In the genomic region with DNA sequence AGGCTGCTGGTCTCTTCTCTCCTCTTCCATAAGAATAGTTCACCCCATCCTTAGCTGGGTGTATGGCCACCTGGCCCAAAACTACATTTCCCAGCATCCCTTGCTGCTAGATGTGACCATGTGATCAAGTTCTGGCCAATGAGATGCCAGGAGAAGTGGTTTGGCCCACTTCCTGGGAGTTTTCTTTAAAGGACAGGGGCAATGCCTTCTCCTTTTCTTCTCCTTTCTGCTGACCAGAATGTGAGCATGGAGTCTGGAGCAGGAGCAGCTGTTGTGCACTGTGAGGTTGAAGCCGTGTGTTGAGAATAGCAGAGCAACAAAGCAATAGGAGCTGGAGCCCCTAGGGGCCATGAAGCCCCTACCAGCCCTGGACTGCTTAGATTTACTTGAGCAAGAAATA, we compare ENCODE assay signal across 8 cellular contexts. TPM values are rescaled to one million over a fixed set of nuclear protein-coding genes. Genes with fewer than 3 reads are reported as not detected.
DNase-seq lines count a peak whose midpoint lies in the region; ATAC-seq and TF ChIP-seq lines count a peak whose summit lies in the region.

No MANE protein-coding gene starts in this region.

- DNase-seq in PC-9 (peak; percentile 63 to 65), germinal center (ENCODE audit: low spot score) (peak; percentile 86), osteocyte (ENCODE audit: extremely low spot score, unreplicated experiment) (no peak), NCI-H2107 treated with DMSO at 0.1 percent for 48 hours (lab: John Stamatoyannopoulos, UW; ENCODE audit: unreplicated experiment) (no peak)
- DNase-seq in activated effector memory CD4-positive, alpha-beta T cell treated with Interleukin-2 at 50 U/mL for 16 hours, result peak; percentile 41

- H2AFZ ChIP-seq in PC-9, result peak overlapping the region; percentile 25; the same call in 1 of the 2 replicates

- H3K9me2 ChIP-seq in DOHH2 (replicated peaks; ENCODE audit: control insufficient read depth, low read length), result no peaks in the 10 kb centered on the region
- no peaks in the 10 kb centered on the region for H3K9me2 ChIP-seq in PC-9 (ENCODE audit: insufficient read depth)

- BruUV-seq in PC-9 (replicated peaks; lab: Mats Ljungman, UMichigan), result no TSS peak

- peak overlapping the region; percentile 52 for H3K27ac Mint-ChIP-seq in osteocyte (ENCODE audit: unreplicated experiment)

- POLR2A ChIA-PET in PC-9 (lab: Charles Lee; ENCODE audit: unreplicated experiment), result no interaction called here

- ATAC-seq in HG02759 (IDR thresholded peaks at IDR 0.05; ENCODE audit: unreplicated experiment) (peak; percentile 54), HG02840 (IDR thresholded peaks at IDR 0.05; ENCODE audit: low FRiP score, unreplicated experiment) (no peak)

- TF ChIP-seq CTCF in DOHH2 (IDR thresholded peaks at IDR 0.05; ENCODE audit: low read depth, low read length, poor library complexity, severe bottlenecking) (no peak), PC-9 (conservative IDR thresholded peaks at IDR 0.05) (no peak), osteocyte (IDR thresholded peaks at IDR 0.05) (no peak)

- CTCF ChIA-PET in PC-9 (lab: Charles Lee), result no interaction called here

- no peak overlapping the region for H3K4me3 Mint-ChIP-seq in osteocyte (ENCODE audit: unreplicated experiment)

- H3K79me2 ChIP-seq in DOHH2 (ENCODE audit: control insufficient read depth, low read length) (no peaks in the 10 kb centered on the region), PC-9 (ENCODE audit: low read depth) (no peaks in the 10 kb centered on the region)

- H3K9me3 ChIP-seq in DOHH2 (ENCODE audit: control insufficient read depth, insufficient read depth, low read length) (no peaks in the 10 kb centered on the region), PC-9 (ENCODE audit: insufficient read depth, low read depth) (no peaks in the 10 kb centered on the region)

- H3K27me3 ChIP-seq in DOHH2 (ENCODE audit: control insufficient read depth, low read length), result peaks cover 4% of the 10 kb centered on the region; the same call in 1 of the 2 replicates
- no peaks in the 10 kb centered on the region for H3K27me3 ChIP-seq in PC-9 (ENCODE audit: insufficient read depth, low read depth)

- H3K27ac ChIP-seq in DOHH2 (ENCODE audit: low read depth, low read length) (no peak overlapping the region), PC-9 (no peak overlapping the region)

- H3K36me3 ChIP-seq in DOHH2 (ENCODE audit: control insufficient read depth, low read length) (no peaks in the 10 kb centered on the region), PC-9 (ENCODE audit: low read depth) (no peaks in the 10 kb centered on the region)

- no peaks in the 10 kb centered on the region for H3F3A ChIP-seq in DOHH2 (ENCODE audit: control insufficient read depth, insufficient read depth)
- no peaks in the 10 kb centered on the region for H3F3A ChIP-seq in PC-9 (ENCODE audit: insufficient read depth, low read depth)

- peak overlapping the region; percentile 16; the same call in 1 of the 2 replicates for H3K4me3 ChIP-seq in DOHH2 (ENCODE audit: low read length)
- H3K4me3 ChIP-seq in PC-9, result no peak overlapping the region

- H3K4me2 ChIP-seq in DOHH2 (ENCODE audit: low read length), result peak overlapping the region; percentile 38
- peak overlapping the region; percentile 23; the same call in 1 of the 2 replicates for H3K4me2 ChIP-seq in PC-9

- peaks cover 36% of the 10 kb centered on the region for H3K4me1 ChIP-seq in DOHH2 (ENCODE audit: control insufficient read depth, low read length)
- peaks cover 14% of the 10 kb centered on the region for H3K4me1 ChIP-seq in PC-9 (replicated peaks; ENCODE audit: insufficient read depth)

- H3K27me3 Mint-ChIP-seq in osteocyte (ENCODE audit: unreplicated experiment), result no peaks in the 10 kb centered on the region

- intact Hi-C loops in PC-9 (cut with micrococcal nuclease; ENCODE audit: unreplicated experiment), result no loop called here

- H4K20me1 ChIP-seq in DOHH2 (ENCODE audit: control insufficient read depth, insufficient read depth, low read depth, low read length) (no peaks in the 10 kb centered on the region), PC-9 (ENCODE audit: insufficient read depth) (no peaks in the 10 kb centered on the region)

- H3K36me3 Mint-ChIP-seq in osteocyte (ENCODE audit: unreplicated experiment), result no peaks in the 10 kb centered on the region

- H3K4me1 Mint-ChIP-seq in osteocyte (ENCODE audit: unreplicated experiment), result peaks cover 15% of the 10 kb centered on the region

- no peaks in the 10 kb centered on the region for H3K9me3 Mint-ChIP-seq in osteocyte (ENCODE audit: unreplicated experiment)

RNA-seq across cellular contexts. Expression of gene C9orf50, which starts 36.8 kb away (rescaled TPM):
- 0.38 TPM in 1 of 2 replicates, not detected in the other for total RNA-seq in PC-9 (2021)
- total RNA-seq in osteocyte, result not detected in 2 replicates

RNA-seq across cellular contexts. Expression of gene NTMT1, which starts 41.8 kb away (rescaled TPM):
- 52.5 and 53.1 TPM in 2 replicates for total RNA-seq in PC-9 (2021)
- 41.1 and 45.7 TPM in 2 replicates for total RNA-seq in osteocyte

RNA-seq across cellular contexts. Expression of gene ASB6, which starts 57.8 kb away (rescaled TPM):
- total RNA-seq in PC-9 (2021) (19.3 and 20.2 TPM in 2 replicates), osteocyte (18.1 and 19.1 TPM in 2 replicates)

Comparison
In these comparisons a context has a peak if more than half of its experiments do, and no peak if none do; other contexts are left out.
1. DNase-seq: peak in PC-9 (2 of 2), activated effector memory CD4-positive, alpha-beta T cell treated with Interleukin-2 at 50 U/mL for 16 hours (single experiment) and germinal center (single experiment); none in osteocyte (single experiment) and NCI-H2107 treated with DMSO at 0.1 percent for 48 hours (single experiment).